ENCODE assay signal across 8 cellular contexts in the genomic region with DNA sequence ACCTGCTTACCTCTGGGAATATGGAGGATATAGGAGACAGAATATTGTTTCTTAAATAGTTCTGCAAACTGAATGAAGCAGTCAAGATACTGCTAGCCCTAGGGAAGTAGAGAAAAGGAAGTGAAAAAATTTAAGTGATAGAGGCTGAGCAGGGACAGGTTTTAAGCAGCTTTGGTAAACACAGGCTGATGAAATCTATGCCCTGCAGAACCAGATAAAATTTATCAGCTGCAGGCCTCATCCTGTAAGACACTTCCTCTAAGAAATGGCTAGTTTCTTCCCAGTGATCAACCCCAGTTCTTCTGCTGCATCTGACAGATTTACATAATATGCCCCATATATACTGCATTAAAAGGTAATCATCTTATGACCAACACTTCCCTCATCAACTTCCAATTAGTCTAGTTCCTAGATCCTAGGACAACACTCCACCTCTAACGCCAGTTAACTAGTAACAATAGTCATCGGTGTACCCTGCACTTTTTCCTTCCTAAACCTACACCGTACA. TPM values are rescaled to one million over a fixed set of nuclear protein-coding genes. Genes with fewer than 3 reads are reported as not detected.
DNase-seq lines count a peak whose midpoint lies in the region; ATAC-seq and TF ChIP-seq lines count a peak whose summit lies in the region.

No MANE protein-coding gene starts in this region.

- TF ChIP-seq CTCF in right lobe of liver (IDR thresholded peaks at IDR 0.05): no peak
- TF ChIP-seq CTCF in type B pancreatic cell (conservative IDR thresholded peaks at IDR 0.05): no peak
- no peak for TF ChIP-seq CTCF in GM13976 (IDR thresholded peaks at IDR 0.05; ENCODE audit: borderline replicate concordance, control extremely low read depth, extremely low read depth, insufficient read depth, missing control alignments)

- H3K36me3 Mint-ChIP-seq in activated naive CD4-positive, alpha-beta T cell treated with anti-CD3 and anti-CD28 coated beads for 36 hours (ENCODE audit: low read depth): peaks cover 21% of the 10 kb centered on the region
- peaks cover 41% of the 10 kb centered on the region for H3K36me3 Mint-ChIP-seq in activated T-helper 2 cell treated with anti-CD3 and anti-CD28 coated beads, Interferon-gamma antibody, Interleukin-2, Interleukin-4, amounts not matched to agents 10 μg/mL and 5 μg/mL and 100 μg/mL, durations not matched to agents 14 hours and 24 hours and 36 hours (ENCODE audit: low read depth)
- H3K36me3 Mint-ChIP-seq in type B pancreatic cell: peaks cover 13% of the 10 kb centered on the region

- no peaks in the 10 kb centered on the region for H3K9me3 ChIP-seq in right lobe of liver

- no peak for DNase-seq in activated naive CD4-positive, alpha-beta T cell treated with anti-CD3 and anti-CD28 coated beads for 36 hours
- DNase-seq in activated naive CD4-positive, alpha-beta T cell (lab: John Stamatoyannopoulos, UW): no peak
- no peak for DNase-seq in activated T-helper 2 cell treated with anti-CD3 and anti-CD28 coated beads, Interferon-gamma antibody, Interleukin-2, Interleukin-4, amounts not matched to agents 10 μg/mL and 5 μg/mL and 100 μg/mL, durations not matched to agents 14 hours and 24 hours and 36 hours (ENCODE audit: low spot score)
- no peak for DNase-seq in right lobe of liver
- DNase-seq in type B pancreatic cell (ENCODE audit: extremely low spot score, unreplicated experiment): no peak
- no peak for DNase-seq in RKO (ENCODE audit: low spot score)
- DNase-seq in stimulated activated CD8-positive, alpha-beta memory T cell treated with anti-CD3 and anti-CD28 coated beads, Interleukin-4, amount 100 ng/mL, for 48 hours: no peak
- DNase-seq in GM13976 (ENCODE audit: low spot score): no peak

- H3K27ac Mint-ChIP-seq in activated naive CD4-positive, alpha-beta T cell treated with anti-CD3 and anti-CD28 coated beads for 36 hours: peak overlapping the region; percentile 86
- H3K27ac Mint-ChIP-seq in activated T-helper 2 cell treated with anti-CD3 and anti-CD28 coated beads, Interferon-gamma antibody, Interleukin-2, Interleukin-4, amounts not matched to agents 10 μg/mL and 5 μg/mL and 100 μg/mL, durations not matched to agents 14 hours and 24 hours and 36 hours: peak overlapping the region; percentile 91
- peak overlapping the region; percentile 94 for H3K27ac Mint-ChIP-seq in type B pancreatic cell

- peak overlapping the region; percentile 56 to 77 (median 70) for H3K27ac ChIP-seq in right lobe of liver

- H3K36me3 ChIP-seq in right lobe of liver: peaks cover 0 to 13% (median 7%) of the 10 kb centered on the region in 4 donors

- in situ Hi-C loops in GM13976 (cut with MboI; ENCODE audit: low sequenced_read_pairs, unreplicated experiment): no loop called here

- TF ChIP-seq POLR2A in right lobe of liver (IDR thresholded peaks at IDR 0.05): no peak

- H3K27me3 ChIP-seq in right lobe of liver: no peaks in the 10 kb centered on the region

- H3K4me3 ChIP-seq in right lobe of liver: no peak overlapping the region

- no peaks in the 10 kb centered on the region for H3K27me3 Mint-ChIP-seq in activated naive CD4-positive, alpha-beta T cell treated with anti-CD3 and anti-CD28 coated beads for 36 hours (ENCODE audit: low read depth)
- no peaks in the 10 kb centered on the region for H3K27me3 Mint-ChIP-seq in activated T-helper 2 cell treated with anti-CD3 and anti-CD28 coated beads, Interferon-gamma antibody, Interleukin-2, Interleukin-4, amounts not matched to agents 10 μg/mL and 5 μg/mL and 100 μg/mL, durations not matched to agents 14 hours and 24 hours and 36 hours (ENCODE audit: low read depth)
- no peaks in the 10 kb centered on the region for H3K27me3 Mint-ChIP-seq in type B pancreatic cell

- peak overlapping the region; percentile 91 for H3K4me3 Mint-ChIP-seq in activated naive CD4-positive, alpha-beta T cell treated with anti-CD3 and anti-CD28 coated beads for 36 hours
- peak overlapping the region; percentile 98 for H3K4me3 Mint-ChIP-seq in activated T-helper 2 cell treated with anti-CD3 and anti-CD28 coated beads, Interferon-gamma antibody, Interleukin-2, Interleukin-4, amounts not matched to agents 10 μg/mL and 5 μg/mL and 100 μg/mL, durations not matched to agents 14 hours and 24 hours and 36 hours (ENCODE audit: low read depth)
- H3K4me3 Mint-ChIP-seq in type B pancreatic cell: peak overlapping the region; percentile 99

- intact Hi-C loops in activated naive CD4-positive, alpha-beta T cell treated with anti-CD3 and anti-CD28 coated beads for 36 hours (cut with micrococcal nuclease): loop anchor here (1.0 kb wide), 9 partner anchors 8 to 342 kb away; a partner anchor contains a TSS
- intact Hi-C loops in activated T-helper 2 cell treated with anti-CD3 and anti-CD28 coated beads, Interferon-gamma antibody, Interleukin-2, Interleukin-4, amounts not matched to agents 10 μg/mL and 5 μg/mL and 100 μg/mL, durations not matched to agents 14 hours and 24 hours and 36 hours (cut with micrococcal nuclease): loop anchor here (1.0 to 5.0 kb wide), 6 partner anchors 8 to 511 kb away; a partner anchor contains a TSS
- intact Hi-C loops in right lobe of liver (cut with DNase I): loop anchor here in 1 of 2 donors (5.0 kb wide), 1 partner anchor 61 kb away; a partner anchor contains a TSS

- H3K9me3 Mint-ChIP-seq in activated naive CD4-positive, alpha-beta T cell treated with anti-CD3 and anti-CD28 coated beads for 36 hours: no peaks in the 10 kb centered on the region
- no peaks in the 10 kb centered on the region for H3K9me3 Mint-ChIP-seq in activated T-helper 2 cell treated with anti-CD3 and anti-CD28 coated beads, Interferon-gamma antibody, Interleukin-2, Interleukin-4, amounts not matched to agents 10 μg/mL and 5 μg/mL and 100 μg/mL, durations not matched to agents 14 hours and 24 hours and 36 hours
- H3K9me3 Mint-ChIP-seq in type B pancreatic cell: no peaks in the 10 kb centered on the region

- peaks cover 47% of the 10 kb centered on the region for H3K4me1 Mint-ChIP-seq in activated naive CD4-positive, alpha-beta T cell treated with anti-CD3 and anti-CD28 coated beads for 36 hours (ENCODE audit: low read depth)
- peaks cover 46% of the 10 kb centered on the region for H3K4me1 Mint-ChIP-seq in activated T-helper 2 cell treated with anti-CD3 and anti-CD28 coated beads, Interferon-gamma antibody, Interleukin-2, Interleukin-4, amounts not matched to agents 10 μg/mL and 5 μg/mL and 100 μg/mL, durations not matched to agents 14 hours and 24 hours and 36 hours (ENCODE audit: low read depth)
- H3K4me1 Mint-ChIP-seq in type B pancreatic cell (ENCODE audit: unreplicated experiment): peaks cover 44% of the 10 kb centered on the region

- CTCF ChIA-PET in activated naive CD4-positive, alpha-beta T cell treated with anti-CD3 and anti-CD28 coated beads for 36 hours (lab: Charles Lee): interaction anchor here (0.8 to 3.9 kb wide), 9 partner anchors 9 to 96 kb away, joined by 3 to 43 read pairs (median 4); a partner anchor contains a TSS

- WGBS in right lobe of liver (ENCODE audit: insufficient coverage, low coverage, low lambda C conversion rate, missing lambda C conversion rate): 14% methylated on average over 3 of the region's 3 CpGs

- no peak for ATAC-seq in right lobe of liver

- peaks cover 0 to 54% (median 15%) of the 10 kb centered on the region in 4 donors for H3K4me1 ChIP-seq in right lobe of liver

RNA-seq across cellular contexts. Expression of a gene that starts 1.3 kb away (rescaled TPM):
- total RNA-seq in activated naive CD4-positive, alpha-beta T cell treated with anti-CD3 and anti-CD28 coated beads for 36 hours: 10 to 100 TPM; 87.4 to 88.9 TPM
- 154 TPM in 2 replicates for total RNA-seq in activated T-helper 2 cell treated with anti-CD3 and anti-CD28 coated beads, Interferon-gamma antibody, Interleukin-2, Interleukin-4, amounts not matched to agents 10 μg/mL and 5 μg/mL and 100 μg/mL, durations not matched to agents 14 hours and 24 hours and 36 hours
- total RNA-seq in right lobe of liver (100 to 1,000 TPM in 1 of 6 experiments, 10 to 100 TPM in 5; 56.5 to 117 (median 70.3) TPM), type B pancreatic cell (ENCODE audit: low replicate concordance) (81.4 and 96.3 TPM in 2 replicates)

RNA-seq across cellular contexts. Expression of a gene that starts 8.7 kb away (rescaled TPM):
- 1 to 10 TPM; 6.4 to 6.6 TPM for total RNA-seq in activated naive CD4-positive, alpha-beta T cell treated with anti-CD3 and anti-CD28 coated beads for 36 hours
- total RNA-seq in activated T-helper 2 cell treated with anti-CD3 and anti-CD28 coated beads, Interferon-gamma antibody, Interleukin-2, Interleukin-4, amounts not matched to agents 10 μg/mL and 5 μg/mL and 100 μg/mL, durations not matched to agents 14 hours and 24 hours and 36 hours: 7.7 and 9.2 TPM in 2 replicates
- 1 to 10 TPM; 1.7 to 5.4 (median 3.2) TPM for total RNA-seq in right lobe of liver
- total RNA-seq in type B pancreatic cell (ENCODE audit: low replicate concordance): 11.6 and 12.1 TPM in 2 replicates

RNA-seq across cellular contexts. Expression of a gene that starts 10.4 kb away (rescaled TPM):
- 1,000 to 10,000 TPM; 5,971 to 6,299 TPM for total RNA-seq in activated naive CD4-positive, alpha-beta T cell treated with anti-CD3 and anti-CD28 coated beads for 36 hours
- total RNA-seq in activated T-helper 2 cell treated with anti-CD3 and anti-CD28 coated beads, Interferon-gamma antibody, Interleukin-2, Interleukin-4, amounts not matched to agents 10 μg/mL and 5 μg/mL and 100 μg/mL, durations not matched to agents 14 hours and 24 hours and 36 hours: 3,925 and 4,057 TPM in 2 replicates
- total RNA-seq in right lobe of liver (1,000 to 10,000 TPM in 4 of 6 experiments, 100 to 1,000 TPM in 2; 516 to 1,547 (median 1,257) TPM), type B pancreatic cell (ENCODE audit: low replicate concordance) (4,566 and 4,714 TPM in 2 replicates)

RNA-seq across cellular contexts. Expression of a gene that starts 22.4 kb away (rescaled TPM):
- 100 to 1,000 TPM; 398 to 411 TPM for total RNA-seq in activated naive CD4-positive, alpha-beta T cell treated with anti-CD3 and anti-CD28 coated beads for 36 hours
- 356 and 364 TPM in 2 replicates for total RNA-seq in activated T-helper 2 cell treated with anti-CD3 and anti-CD28 coated beads, Interferon-gamma antibody, Interleukin-2, Interleukin-4, amounts not matched to agents 10 μg/mL and 5 μg/mL and 100 μg/mL, durations not matched to agents 14 hours and 24 hours and 36 hours
- total RNA-seq in right lobe of liver (10 to 100 TPM; 29.7 to 82.4 (median 36.6) TPM), type B pancreatic cell (ENCODE audit: low replicate concordance) (115 and 141 TPM in 2 replicates)

RNA-seq across cellular contexts. Expression of a gene that starts 25.6 kb away (rescaled TPM):
- total RNA-seq in activated naive CD4-positive, alpha-beta T cell treated with anti-CD3 and anti-CD28 coated beads for 36 hours: 10 to 100 TPM; 49.2 to 57.5 TPM
- 89.7 and 94.3 TPM in 2 replicates for total RNA-seq in activated T-helper 2 cell treated with anti-CD3 and anti-CD28 coated beads, Interferon-gamma antibody, Interleukin-2, Interleukin-4, amounts not matched to agents 10 μg/mL and 5 μg/mL and 100 μg/mL, durations not matched to agents 14 hours and 24 hours and 36 hours
- total RNA-seq in right lobe of liver: 10 to 100 TPM in 5 of 6 experiments, 1 to 10 TPM in 1; 4.9 to 18.7 (median 12.6) TPM
- total RNA-seq in type B pancreatic cell (ENCODE audit: low replicate concordance): 66.2 and 161 TPM in 2 replicates
